16 cellular contexts compared by ENCODE assay signal in the genomic region with DNA sequence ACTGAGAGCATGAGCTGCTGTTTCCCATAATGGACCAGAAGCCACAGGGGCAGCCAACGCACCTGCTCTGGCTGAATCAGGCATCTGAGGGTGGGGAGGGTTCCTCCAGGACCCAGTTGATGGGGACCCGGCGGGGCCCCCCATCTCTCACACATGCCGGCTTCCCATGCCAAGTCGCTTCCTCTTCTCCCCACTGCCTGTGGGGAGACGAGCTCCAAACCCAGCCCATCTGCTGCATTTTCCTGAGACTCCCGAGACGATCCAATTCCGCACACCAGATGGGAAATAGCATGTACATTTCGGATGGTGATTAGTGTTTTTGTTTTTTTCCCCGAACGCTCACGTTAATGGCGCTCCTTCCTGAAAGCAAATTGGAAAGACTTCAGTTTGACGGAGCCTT. TPM values are rescaled to one million over a fixed set of nuclear protein-coding genes. Genes with fewer than 3 reads are reported as not detected.
DNase-seq lines count a peak whose midpoint lies in the region; ATAC-seq and TF ChIP-seq lines count a peak whose summit lies in the region.
"Had no signal": no experiment of that assay in that cellular context is flagged by ENCODE, and none has a peak within 500 bp of the region (broad histone marks: within the 10 kb centered on the region; RNA-seq: fewer than 3 reads in every experiment).

No MANE protein-coding gene starts in this region.

- no peaks in the 10 kb centered on the region for H3K9me3 Mint-ChIP-seq in brain

- H3K27me3 Mint-ChIP-seq in brain = peaks cover 13% of the 10 kb centered on the region

- peak overlapping the region in 2 of 5 experiments; percentile 59 to 66 for H3K4me3 Mint-ChIP-seq in brain

- DNase-seq in DMS 273 (lab: John Stamatoyannopoulos, UW; ENCODE audit: unreplicated experiment) = peak; percentile 83
- peak; percentile 54 for DNase-seq in G401 (ENCODE audit: low spot score)
- DNase-seq in NCI-H2171 treated with DMSO at 0.1 percent for 48 hours (lab: John Stamatoyannopoulos, UW) = peak; percentile 95
- DNase-seq in GM20000 (ENCODE audit: low spot score) = no peak
- no peak for DNase-seq in cortex of kidney (lab: John Stamatoyannopoulos, UW)
- DNase-seq: DMS79 treated with DMSO at 0.1 percent for 48 hours, EL, GDM1, GM23248 had no signal

- no peak for ATAC-seq in HG02885 (IDR thresholded peaks at IDR 0.05; ENCODE audit: poor library complexity, unreplicated experiment)
- no peak for ATAC-seq in GM18858 (IDR thresholded peaks at IDR 0.05; ENCODE audit: unreplicated experiment)
- ATAC-seq: A549, HCT116 had no signal

- in situ Hi-C loops in G401 (cut with HindIII; ENCODE audit: low sequenced_read_pairs) = no loop called here

- peak overlapping the region in 3 of 5 experiments; percentile 28 to 97 (median 73) for H3K27ac Mint-ChIP-seq in brain

- no peaks in the 10 kb centered on the region for H3K36me3 Mint-ChIP-seq in brain

- H3K4me1 Mint-ChIP-seq in brain = peaks cover 36% of the 10 kb centered on the region

- TF ChIP-seq CTCF in brain (conservative IDR thresholded peaks at IDR 0.05) = no peak
- no peak for TF ChIP-seq CTCF in GM20000 (IDR thresholded peaks at IDR 0.05; ENCODE audit: extremely low read depth, missing control alignments)

RNA-seq across cellular contexts. Expression of a gene that starts 13.2 kb away (rescaled TPM):
- not detected in 2 replicates for total RNA-seq in G401 (2014; rRNA removed; shearing (Covaris generic))
- polyA plus RNA-seq in brain (ENCODE audit: insufficient read depth, low read depth, low replicate concordance) = 3.3 TPM
- total RNA-seq: GM23248 had no signal
- polyA plus RNA-seq: A549, AG04450, BJ, GM23248 had no signal

Comparison
In these comparisons a context has a peak if more than half of its experiments do, and no peak if none do; other contexts are left out.
1. DNase-seq: peak in DMS 273 (single experiment), G401 (single experiment) and NCI-H2171 treated with DMSO at 0.1 percent for 48 hours (single experiment); none in GM20000 (single experiment) and cortex of kidney (single experiment).